ENCODE assay signal across 11 cellular contexts in the genomic region with DNA sequence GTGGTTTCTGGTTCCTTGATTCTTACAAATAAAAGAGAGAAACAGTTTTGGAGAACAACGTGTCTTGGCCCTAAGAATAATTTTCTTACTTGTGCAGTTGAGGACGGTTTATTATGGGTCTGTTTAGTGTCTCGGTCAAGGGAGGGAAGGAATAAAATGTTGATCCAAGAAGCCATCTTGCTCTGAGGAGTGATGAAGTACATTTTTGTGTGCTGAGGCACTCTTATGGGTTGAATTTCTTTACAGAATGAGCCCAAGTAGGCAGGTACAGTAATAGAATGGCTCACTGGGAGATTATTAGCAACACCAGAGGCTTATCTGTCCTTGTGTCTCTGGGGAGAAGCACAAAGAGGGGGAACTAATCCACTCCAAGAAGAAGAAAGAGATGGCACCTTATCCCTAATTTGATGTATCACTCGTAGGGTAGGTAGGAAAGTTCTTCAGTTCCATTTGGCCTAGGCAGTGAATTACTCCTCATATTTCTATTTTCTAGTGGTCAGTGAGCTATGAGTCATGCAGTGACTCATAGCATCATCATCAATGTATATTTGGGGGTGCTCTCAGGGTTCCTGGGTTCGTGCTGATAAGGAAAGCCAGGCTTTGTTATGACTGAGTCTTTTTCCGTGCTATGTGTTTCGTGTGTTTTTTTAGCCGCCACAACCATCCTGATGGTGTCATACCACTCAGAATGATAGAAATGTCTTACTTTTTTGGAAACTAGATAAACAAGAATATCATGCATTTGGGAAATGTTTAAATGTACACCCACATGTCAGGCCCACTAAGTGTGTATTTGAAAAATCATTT.
DNase-seq lines count a peak whose midpoint lies in the region; ATAC-seq and TF ChIP-seq lines count a peak whose summit lies in the region.
"Had no signal": no experiment of that assay in that cellular context is flagged by ENCODE, and none has a peak within 500 bp of the region (broad histone marks: within the 10 kb centered on the region; RNA-seq: fewer than 3 reads in every experiment).

No MANE protein-coding gene starts in this region.

- peaks cover 16% of the 10 kb centered on the region for H3K9me3 Mint-ChIP-seq in CD4-positive, alpha-beta T cell

- TF ChIP-seq CTCF in GM13977 (IDR thresholded peaks at IDR 0.05; ENCODE audit: extremely low read depth, insufficient read depth, missing control alignments) (no peak), astrocyte of the cerebellum (IDR thresholded peaks at IDR 0.05; ENCODE audit: low read depth, low read length, missing control alignments) (no peak), heart left ventricle (IDR thresholded peaks at IDR 0.05) (no peak), esophagus squamous epithelium (IDR thresholded peaks at IDR 0.05) (no peak)
- no peak for TF ChIP-seq CTCF in CD4-positive, alpha-beta T cell (IDR thresholded peaks at IDR 0.05)

- no peaks in the 10 kb centered on the region for H3K4me1 Mint-ChIP-seq in CD4-positive, alpha-beta T cell (ENCODE audit: low read depth)

- peaks cover 16% of the 10 kb centered on the region for H3K27me3 Mint-ChIP-seq in CD4-positive, alpha-beta T cell

- POLR2A ChIA-PET in CD4-positive, alpha-beta T cell (lab: Charles Lee) = no interaction called here

- ATAC-seq in HG03432 (IDR thresholded peaks at IDR 0.05; ENCODE audit: unreplicated experiment) = peak; percentile 73
- no peak for ATAC-seq in heart left ventricle
- no peak for ATAC-seq in CD4-positive, alpha-beta T cell (ENCODE audit: poor library complexity)
- no peak for ATAC-seq in esophagus mucosa

- H3K4me3 Mint-ChIP-seq in CD4-positive, alpha-beta T cell = no peak overlapping the region

- TF ChIP-seq POLR2A in heart left ventricle (IDR thresholded peaks at IDR 0.05) (no peak), esophagus squamous epithelium (IDR thresholded peaks at IDR 0.05) (no peak)

- H3K27ac ChIP-seq in heart left ventricle = peak overlapping the region in 1 of 12 donors; percentile 69
- no peak overlapping the region for H3K27ac ChIP-seq in CD4-positive, alpha-beta T cell (ENCODE audit: low read depth, low read length)
- no peak overlapping the region for H3K27ac ChIP-seq in esophagus squamous epithelium
- H3K27ac ChIP-seq: pancreas had no signal

- peaks cover 0 to 25% (median 4%) of the 10 kb centered on the region in 12 donors for H3K9me3 ChIP-seq in heart left ventricle
- no peaks in the 10 kb centered on the region for H3K9me3 ChIP-seq in CD4-positive, alpha-beta T cell (ENCODE audit: control insufficient read depth, low read length)
- peaks cover 0 to 5% (median 0%) of the 10 kb centered on the region in 3 donors for H3K9me3 ChIP-seq in esophagus squamous epithelium
- H3K9me3 ChIP-seq: pancreas had no signal

- no peak overlapping the region for H3K4me3 ChIP-seq in astrocyte of the cerebellum (ENCODE audit: low read depth, low read length)
- no peak overlapping the region for H3K4me3 ChIP-seq in heart left ventricle
- no peak overlapping the region for H3K4me3 ChIP-seq in esophagus squamous epithelium
- H3K4me3 ChIP-seq: pancreas had no signal

- H3K27me3 ChIP-seq in heart left ventricle = no peaks in the 10 kb centered on the region
- peaks cover 4% of the 10 kb centered on the region for H3K27me3 ChIP-seq in CD4-positive, alpha-beta T cell (ENCODE audit: control insufficient read depth, insufficient read depth, low read length)
- no peaks in the 10 kb centered on the region for H3K27me3 ChIP-seq in esophagus squamous epithelium
- H3K27me3 ChIP-seq: pancreas had no signal

- intact Hi-C loops in heart left ventricle (cut with DNase I) = no loop called here
- intact Hi-C loops in CD4-positive, alpha-beta T cell (cut with DNase I, micrococcal nuclease) = no loop called here
- intact Hi-C loops in esophagus squamous epithelium (cut with DNase I) = no loop called here

- DNase-seq in GM13977 (ENCODE audit: low spot score) (peak; percentile 38), astrocyte of the cerebellum (ENCODE audit: low read depth) (peak; percentile 72), non-pigmented ciliary epithelial cell (ENCODE audit: low read depth) (peak; percentile 98), heart left ventricle (no peak), esophagus squamous epithelium (lab: John Stamatoyannopoulos, UW) (no peak)
- DNase-seq in CD4-positive, alpha-beta T cell = no peak
- DNase-seq: activated T-cell treated with anti-CD3 and anti-CD28 coated beads for 4 hours, foreskin melanocyte, pancreas had no signal

- CTCF ChIA-PET in CD4-positive, alpha-beta T cell (lab: Charles Lee) = no interaction called here

- no peak overlapping the region for H3K27ac Mint-ChIP-seq in CD4-positive, alpha-beta T cell

- 79 to 86% (median 80%) methylated on average over 8 of the region's 8 CpGs for WGBS in heart left ventricle, 4 donors
- WGBS in esophagus squamous epithelium, 2 donors = 65 to 69% methylated on average over 8 of the region's 8 CpGs

- in situ Hi-C loops in GM13977 (cut with MboI; ENCODE audit: low pct_unique_long_range_greater_than_20kb, low sequenced_read_pairs, unreplicated experiment) (no loop called here), astrocyte of the cerebellum (cut with HindIII; ENCODE audit: low sequenced_read_pairs) (no loop called here)

- H3K4me1 ChIP-seq in heart left ventricle (no peaks in the 10 kb centered on the region), esophagus squamous epithelium (no peaks in the 10 kb centered on the region)

- H3K36me3 Mint-ChIP-seq in CD4-positive, alpha-beta T cell (ENCODE audit: low read depth) = no peaks in the 10 kb centered on the region

- no peaks in the 10 kb centered on the region for H3K36me3 ChIP-seq in heart left ventricle
- H3K36me3 ChIP-seq in esophagus squamous epithelium = no peaks in the 10 kb centered on the region
- H3K36me3 ChIP-seq: pancreas had no signal

Comparison
In these comparisons a context has a peak if more than half of its experiments do, and no peak if none do; other contexts are left out.
1. DNase-seq: peak in GM13977 (single experiment), astrocyte of the cerebellum (single experiment) and non-pigmented ciliary epithelial cell (single experiment); none in heart left ventricle (0 of 5), CD4-positive, alpha-beta T cell (0 of 10) and esophagus squamous epithelium (single experiment).